ENCODE assay signal across 15 cellular contexts in genomic region chr14:24151404-24152080, GRCh38. TPM values are rescaled to one million over a fixed set of nuclear protein-coding genes. Genes with fewer than 3 reads are reported as not detected.
DNase-seq lines count a peak whose midpoint lies in the region; ATAC-seq and TF ChIP-seq lines count a peak whose summit lies in the region.
"Had no signal": no experiment of that assay in that cellular context is flagged by ENCODE, and none has a peak within 500 bp of the region (broad histone marks: within the 10 kb centered on the region; RNA-seq: fewer than 3 reads in every experiment).

No MANE protein-coding gene starts in this region.

- peaks cover 52% of the 10 kb centered on the region for H3K36me3 ChIP-seq in CD4-positive, alpha-beta memory T cell (ENCODE audit: insufficient read depth, low read length)
- H3K36me3 ChIP-seq in neural progenitor cell, result peaks cover 4% of the 10 kb centered on the region

- H3K36me3 Mint-ChIP-seq in activated T-cell treated with anti-CD3 and anti-CD28 coated beads, Interleukin-2, amount 50 U/mL, for 72 hours (ENCODE audit: insufficient read depth in 2 of 2), result peaks cover 20 to 27% of the 10 kb centered on the region in 2 donors
- peaks cover 40 to 59% of the 10 kb centered on the region in 2 donors for H3K36me3 Mint-ChIP-seq in CD4-positive, alpha-beta memory T cell
- H3K36me3 Mint-ChIP-seq in glutamatergic neuron (ENCODE audit: unreplicated experiment), result no peaks in the 10 kb centered on the region
- H3K36me3 Mint-ChIP-seq in neural progenitor cell, result peaks cover 14% of the 10 kb centered on the region

- peaks cover 23% of the 10 kb centered on the region for H3K4me1 Mint-ChIP-seq in activated T-cell treated with anti-CD3 and anti-CD28 coated beads, Interleukin-2, amount 50 U/mL, for 72 hours (ENCODE audit: low read depth)
- H3K4me1 Mint-ChIP-seq in CD4-positive, alpha-beta memory T cell, result peaks cover 18 to 40% (median 28%) of the 10 kb centered on the region in 4 donors
- peaks cover 8% of the 10 kb centered on the region for H3K4me1 Mint-ChIP-seq in glutamatergic neuron (ENCODE audit: low read depth, unreplicated experiment)
- peaks cover 10% of the 10 kb centered on the region for H3K4me1 Mint-ChIP-seq in neural progenitor cell

- no peaks in the 10 kb centered on the region for H3K9me3 Mint-ChIP-seq in activated T-cell treated with anti-CD3 and anti-CD28 coated beads, Interleukin-2, amount 50 U/mL, for 72 hours
- no peaks in the 10 kb centered on the region for H3K9me3 Mint-ChIP-seq in CD4-positive, alpha-beta memory T cell
- H3K9me3 Mint-ChIP-seq in glutamatergic neuron (ENCODE audit: unreplicated experiment) (peaks cover 4% of the 10 kb centered on the region), neural progenitor cell (no peaks in the 10 kb centered on the region)
- H3K9me3 Mint-ChIP-seq: CD4-positive, CD25-positive, alpha-beta regulatory T cell; GM23338; H9 had no signal

- H4K20me1 ChIP-seq in neural progenitor cell (ENCODE audit: low read depth), result peaks cover 15% of the 10 kb centered on the region

- H3K4me3 Mint-ChIP-seq in activated T-cell treated with anti-CD3 and anti-CD28 coated beads, Interleukin-2, amount 50 U/mL, for 72 hours, result no peak overlapping the region
- H3K4me3 Mint-ChIP-seq in CD4-positive, alpha-beta memory T cell, result no peak overlapping the region
- no peak overlapping the region for H3K4me3 Mint-ChIP-seq in glutamatergic neuron (ENCODE audit: unreplicated experiment)
- H3K4me3 Mint-ChIP-seq in neural progenitor cell, result peak overlapping the region; percentile 20
- H3K4me3 Mint-ChIP-seq: GM23338 had no signal

- H3F3A ChIP-seq in neural progenitor cell (ENCODE audit: low read depth), result peaks cover 4% of the 10 kb centered on the region

- ATAC-seq in activated T-cell treated with anti-CD3 and anti-CD28 coated beads, Interleukin-2, amount 50 U/mL, for 72 hours (replicated peaks in 1 of 2), result no peak
- no peak for ATAC-seq in HG03354 (IDR thresholded peaks at IDR 0.05; ENCODE audit: poor library complexity, severe bottlenecking, unreplicated experiment)
- ATAC-seq: GM23338 had no signal

- POLR2A ChIA-PET in CD4-positive, alpha-beta memory T cell (lab: Charles Lee; ENCODE audit: partially characterized antibody), result interaction anchor here (1.0 to 9.5 kb wide), 6 partner anchors 7 to 65 kb away, joined by 4 to 162 read pairs (median 11); partner anchors contain the start of genes DCAF11, EMC9, IRF9 and MDP1

- peaks cover 27% of the 10 kb centered on the region for H3K4me1 ChIP-seq in CD4-positive, alpha-beta memory T cell (ENCODE audit: insufficient read depth, low read length)
- H3K4me1 ChIP-seq in neural progenitor cell, result peaks cover 7% of the 10 kb centered on the region

- intact Hi-C loops in CD4-positive, alpha-beta memory T cell (cut with micrococcal nuclease), result no loop called here

- H3K4me3 ChIP-seq in CD4-positive, alpha-beta memory T cell (ENCODE audit: low read length in 2 of 2), result no peak overlapping the region
- no peak overlapping the region for H3K4me3 ChIP-seq in neural progenitor cell
- H3K4me3 ChIP-seq: BLaER1 treated with 17β-estradiol and CSF1 and Interleukin-3, amounts not matched to agents 10 nM and 100 nM; GM23338 had no signal

- no peak overlapping the region for H2AFZ ChIP-seq in neural progenitor cell (replicated peaks)
- H2AFZ ChIP-seq: GM23338 had no signal

- no peak overlapping the region for H3K4me2 ChIP-seq in neural progenitor cell
- H3K4me2 ChIP-seq: BLaER1 treated with 17β-estradiol and CSF1 and Interleukin-3, amounts not matched to agents 10 nM and 100 nM; GM23338 had no signal

- H3K27me3 Mint-ChIP-seq in activated T-cell treated with anti-CD3 and anti-CD28 coated beads, Interleukin-2, amount 50 U/mL, for 72 hours (ENCODE audit: low read depth), result no peaks in the 10 kb centered on the region
- no peaks in the 10 kb centered on the region for H3K27me3 Mint-ChIP-seq in CD4-positive, alpha-beta memory T cell
- H3K27me3 Mint-ChIP-seq in glutamatergic neuron (ENCODE audit: unreplicated experiment) (peaks cover 7% of the 10 kb centered on the region), neural progenitor cell (ENCODE audit: insufficient read depth, low read depth) (no peaks in the 10 kb centered on the region)
- H3K27me3 Mint-ChIP-seq: CD4-positive, CD25-positive, alpha-beta regulatory T cell had no signal

- H3K27ac ChIP-seq in CD4-positive, alpha-beta memory T cell (ENCODE audit: low read depth, low read length), result no peak overlapping the region
- H3K27ac ChIP-seq in neural progenitor cell, result no peak overlapping the region
- H3K27ac ChIP-seq: BLaER1 treated with 17β-estradiol and CSF1 and Interleukin-3, amounts not matched to agents 10 nM and 100 nM had no signal

- peak overlapping the region; percentile 79 for H3K27ac Mint-ChIP-seq in activated T-cell treated with anti-CD3 and anti-CD28 coated beads, Interleukin-2, amount 50 U/mL, for 72 hours
- peak overlapping the region in 4 of 7 donors; percentile 3 to 74 (median 28) for H3K27ac Mint-ChIP-seq in CD4-positive, alpha-beta memory T cell
- peak overlapping the region; percentile 33 for H3K27ac Mint-ChIP-seq in glutamatergic neuron (ENCODE audit: unreplicated experiment)
- no peak overlapping the region for H3K27ac Mint-ChIP-seq in neural progenitor cell
- H3K27ac Mint-ChIP-seq: CD4-positive, CD25-positive, alpha-beta regulatory T cell; GM23338; H9 had no signal

- H3K27me3 ChIP-seq in CD4-positive, alpha-beta memory T cell (ENCODE audit: insufficient read depth, low read length), result no peaks in the 10 kb centered on the region
- no peaks in the 10 kb centered on the region for H3K27me3 ChIP-seq in neural progenitor cell
- H3K27me3 ChIP-seq: BLaER1 treated with 17β-estradiol and CSF1 and Interleukin-3, amounts not matched to agents 10 nM and 100 nM had no signal

- DNase-seq in activated T-cell treated with anti-CD3 and anti-CD28 coated beads, Interleukin-2, amount 50 U/mL, for 72 hours, result no peak
- DNase-seq in activated T-cell treated with anti-CD3 and anti-CD28 coated beads for 4 hours (no peak), glutamatergic neuron (no peak), neural progenitor cell (ENCODE audit: low spot score) (no peak), cortex of kidney (lab: John Stamatoyannopoulos, UW) (no peak)
- DNase-seq in CD4-positive, alpha-beta memory T cell, result no peak
- DNase-seq: 8988T; CD4-positive, CD25-positive, alpha-beta regulatory T cell; DMS153; DMS79 treated with DMSO at 0.1 percent for 48 hours; EL; H9 had no signal

- CTCF ChIA-PET in CD4-positive, alpha-beta memory T cell (lab: Charles Lee; ENCODE audit: partially characterized antibody), result interaction anchor here (1.3 to 8.5 kb wide), 3 partner anchors 9 to 43 kb away, joined by 5 to 110 read pairs (median 7); partner anchors contain the start of genes IRF9 and PSME1

- peaks cover 23% of the 10 kb centered on the region for H3K79me2 ChIP-seq in neural progenitor cell (ENCODE audit: low read depth)

- no peaks in the 10 kb centered on the region for H3K9me3 ChIP-seq in CD4-positive, alpha-beta memory T cell (ENCODE audit: control insufficient read depth in 1 of 2, low read length in 2 of 2)
- no peaks in the 10 kb centered on the region for H3K9me3 ChIP-seq in neural progenitor cell (ENCODE audit: low read depth)
- H3K9me3 ChIP-seq: BLaER1 treated with 17β-estradiol and CSF1 and Interleukin-3, amounts not matched to agents 10 nM and 100 nM had no signal

- TF ChIP-seq CTCF in glutamatergic neuron (IDR thresholded peaks at IDR 0.05; ENCODE audit: partially characterized antibody, unreplicated experiment) (no peak), neural progenitor cell (IDR thresholded peaks at IDR 0.05) (no peak)

- H3K9ac ChIP-seq in neural progenitor cell, result no peak overlapping the region

RNA-seq across cellular contexts. Expression of gene RNF31, which starts 4.2 kb away (rescaled TPM):
- total RNA-seq in activated T-cell treated with anti-CD3 and anti-CD28 coated beads, Interleukin-2, amount 50 U/mL, for 72 hours, result 10 to 100 TPM; 88.7 to 90.6 TPM
- total RNA-seq in CD4-positive, alpha-beta memory T cell, result 100 to 1,000 TPM; 108 to 113 TPM
- polyA plus RNA-seq in CD4-positive, alpha-beta memory T cell, result 10 to 100 TPM; 44.3 to 75.7 TPM
- total RNA-seq in glutamatergic neuron (ENCODE audit: unreplicated experiment), result 88.2 TPM
- total RNA-seq in neural progenitor cell (ENCODE audit: low replicate concordance), result 28.8 and 38.3 TPM in 2 replicates

RNA-seq across cellular contexts. Expression of gene PSME2, which starts 5.1 kb away (rescaled TPM):
- total RNA-seq in activated T-cell treated with anti-CD3 and anti-CD28 coated beads, Interleukin-2, amount 50 U/mL, for 72 hours, result 100 to 1,000 TPM; 369 to 376 TPM
- total RNA-seq in CD4-positive, alpha-beta memory T cell, result 100 to 1,000 TPM; 143 to 150 TPM
- 100 to 1,000 TPM; 511 to 815 TPM for polyA plus RNA-seq in CD4-positive, alpha-beta memory T cell
- total RNA-seq in glutamatergic neuron (ENCODE audit: unreplicated experiment), result 58.9 TPM
- 43.5 and 53.5 TPM in 2 replicates for total RNA-seq in neural progenitor cell (ENCODE audit: low replicate concordance)

RNA-seq across cellular contexts. Expression of gene IRF9, which starts 9.5 kb away (rescaled TPM):
- 100 to 1,000 TPM; 245 to 263 TPM for total RNA-seq in activated T-cell treated with anti-CD3 and anti-CD28 coated beads, Interleukin-2, amount 50 U/mL, for 72 hours
- 100 to 1,000 TPM; 154 to 157 TPM for total RNA-seq in CD4-positive, alpha-beta memory T cell
- polyA plus RNA-seq in CD4-positive, alpha-beta memory T cell, result 100 to 1,000 TPM in 1 of 2 donors, 10 to 100 TPM in 1; 59.3 to 121 TPM
- total RNA-seq in glutamatergic neuron (ENCODE audit: unreplicated experiment), result 31.0 TPM
- 6.9 and 9.7 TPM in 2 replicates for total RNA-seq in neural progenitor cell (ENCODE audit: low replicate concordance)

RNA-seq across cellular contexts. Expression of gene EMC9, which starts 10.2 kb away (rescaled TPM):
- 10 to 100 TPM; 38.0 to 56.5 TPM for total RNA-seq in activated T-cell treated with anti-CD3 and anti-CD28 coated beads, Interleukin-2, amount 50 U/mL, for 72 hours
- 10 to 100 TPM; 33.0 to 33.9 TPM for total RNA-seq in CD4-positive, alpha-beta memory T cell
- polyA plus RNA-seq in CD4-positive, alpha-beta memory T cell, result 10 to 100 TPM; 11.4 to 13.6 TPM
- total RNA-seq in glutamatergic neuron (ENCODE audit: unreplicated experiment), result 18.1 TPM
- 14.0 and 23.8 TPM in 2 replicates for total RNA-seq in neural progenitor cell (ENCODE audit: low replicate concordance)

RNA-seq across cellular contexts. Expression of gene PSME1, which starts 15.5 kb away (rescaled TPM):
- 100 to 1,000 TPM; 342 to 378 TPM for total RNA-seq in activated T-cell treated with anti-CD3 and anti-CD28 coated beads, Interleukin-2, amount 50 U/mL, for 72 hours
- total RNA-seq in CD4-positive, alpha-beta memory T cell, result 100 to 1,000 TPM; 257 to 273 TPM
- 1,000 to 10,000 TPM in 1 of 2 donors, 100 to 1,000 TPM in 1; 976 to 1,008 TPM for polyA plus RNA-seq in CD4-positive, alpha-beta memory T cell
- 35.7 TPM for total RNA-seq in glutamatergic neuron (ENCODE audit: unreplicated experiment)
- total RNA-seq in neural progenitor cell (ENCODE audit: low replicate concordance), result 32.7 and 37.5 TPM in 2 replicates
